In genomic region chr22:27148886-27149470, GRCh38 we compare ENCODE assay signal across 25 cellular contexts.
A peak's percentile ranks its signal among the peaks of the same experiment; 100 is the strongest.
DNase-seq lines count a peak whose midpoint lies in the region; ATAC-seq, FAIRE-seq and TF ChIP-seq lines count a peak whose summit lies in the region.
"Had no signal": no experiment of that assay in that cellular context is flagged by ENCODE, and none has a peak within 500 bp of the region (broad histone marks: within the 10 kb centered on the region; RNA-seq: fewer than 3 reads in every experiment).

No MANE protein-coding gene starts in this region.

- peak overlapping the region; percentile 14 to 70 for H2BK12ac ChIP-seq in mesenchymal stem cell (ENCODE audit: low read length in 2 of 2)

- BruUV-seq in HepG2 (replicated peaks; lab: Mats Ljungman, UMichigan) (no TSS peak), K562 (replicated peaks; lab: Mats Ljungman, UMichigan) (no TSS peak)

- in situ Hi-C loops in HepG2 (cut with HindIII; ENCODE audit: extremely low pct_ligation_motif_present, low pct_unique_long_range_greater_than_20kb) (no loop called here), K562 (cut with MboI) (no loop called here)

- WGBS in HepG2 (ENCODE audit: low lambda C conversion rate): 62% methylated on average over 8 of the region's 8 CpGs
- 82% methylated on average over 8 of the region's 8 CpGs for WGBS in right lobe of liver (ENCODE audit: insufficient coverage, low coverage, low lambda C conversion rate, missing lambda C conversion rate)
- WGBS in K562 (ENCODE audit: insufficient coverage, low coverage, missing lambda C conversion rate): 23% methylated on average over 8 of the region's 8 CpGs
- over 99% methylated on average over 8 of the region's 8 CpGs for WGBS in mesenchymal stem cell
- 96% methylated on average over 8 of the region's 8 CpGs for WGBS in right cardiac atrium

- peaks cover 0 to 7% of the 10 kb centered on the region in 2 experiments; a peak in 1 of 5 replicates for H3K27me3 ChIP-seq in HepG2 (ENCODE audit: control insufficient read depth in 1 of 2, insufficient read depth in 2 of 2, low read length in 2 of 2)
- H3K27me3 ChIP-seq in right lobe of liver: no peaks in the 10 kb centered on the region
- H3K27me3 ChIP-seq in K562 (ENCODE audit: control insufficient read depth in 2 of 2, insufficient read depth in 2 of 2, low read length in 2 of 2): no peaks in the 10 kb centered on the region; a peak in 1 of 5 replicates
- peaks cover 0 to 73% of the 10 kb centered on the region in 2 experiments for H3K27me3 ChIP-seq in mesenchymal stem cell (ENCODE audit: control insufficient read depth in 1 of 2, insufficient read depth in 1 of 2, low read length in 2 of 2)
- H3K27me3 ChIP-seq in right cardiac atrium (ENCODE audit: control insufficient read depth, insufficient read depth): no peaks in the 10 kb centered on the region
- H3K27me3 ChIP-seq: BE2C; BLaER1 treated with 17β-estradiol and CSF1 and Interleukin-3, amounts not matched to agents 10 nM and 100 nM had no signal

- no peak overlapping the region for H3K27ac ChIP-seq in HepG2 (ENCODE audit: extremely low read length, insufficient read depth, low read length)
- no peak overlapping the region for H3K27ac ChIP-seq in right lobe of liver
- no peak overlapping the region for H3K27ac ChIP-seq in K562 (ENCODE audit: extremely low read depth, low read depth, low read length)
- H3K27ac ChIP-seq in mesenchymal stem cell (ENCODE audit: low read length, poor library complexity, severe bottlenecking): no peak overlapping the region
- no peak overlapping the region for H3K27ac ChIP-seq in right cardiac atrium (ENCODE audit: low read length)
- H3K27ac ChIP-seq: 22Rv1 had no signal

- TF ChIP-seq RAD21 in HepG2 (CRISPR knock-in tag; IDR thresholded peaks at IDR 0.05): no peak
- no peak for TF ChIP-seq RAD21 in K562 (CRISPR knock-in tag; conservative IDR thresholded peaks at IDR 0.05 in 1 of 2, IDR thresholded peaks at IDR 0.05 in 1 of 2)

- no peak overlapping the region for H3K4ac ChIP-seq in mesenchymal stem cell (ENCODE audit: low read depth in 1 of 2, low read length in 2 of 2)

- TF ChIP-seq CTCF in HepG2 (CRISPR knock-in tag; IDR thresholded peaks at IDR 0.05) (no peak), right lobe of liver (IDR thresholded peaks at IDR 0.05) (no peak), K562 (IDR thresholded peaks at IDR 0.05 in 2 of 3, conservative IDR thresholded peaks at IDR 0.05 in 1 of 3; ENCODE audit: insufficient read depth in 2 of 3, low read depth in 1 of 3, low read length in 3 of 3) (no peak)

- H4K20me1 ChIP-seq in HepG2 (ENCODE audit: insufficient read depth, low read length): no peaks in the 10 kb centered on the region
- H4K20me1 ChIP-seq in K562 (replicated peaks; ENCODE audit: control insufficient read depth, insufficient read depth, low read length): no peaks in the 10 kb centered on the region
- H4K20me1 ChIP-seq: BLaER1 treated with 17β-estradiol and CSF1 and Interleukin-3, amounts not matched to agents 10 nM and 100 nM had no signal

- no peaks in the 10 kb centered on the region for H3K4me1 ChIP-seq in HepG2 (ENCODE audit: insufficient read depth, low read length)
- peaks cover 0 to 9% (median 0%) of the 10 kb centered on the region in 4 donors for H3K4me1 ChIP-seq in right lobe of liver
- H3K4me1 ChIP-seq in K562 (replicated peaks in 1 of 2; ENCODE audit: control insufficient read depth in 2 of 2, insufficient read depth in 2 of 2, low read length in 2 of 2): no peaks in the 10 kb centered on the region
- peaks cover 9% of the 10 kb centered on the region for H3K4me1 ChIP-seq in mesenchymal stem cell (ENCODE audit: control insufficient read depth, insufficient read depth, low read depth, low read length)
- no peaks in the 10 kb centered on the region for H3K4me1 ChIP-seq in right cardiac atrium (ENCODE audit: control insufficient read depth, insufficient read depth, low read length)

- H3K9me1 ChIP-seq in K562 (ENCODE audit: control insufficient read depth, insufficient read depth, low read length): no peaks in the 10 kb centered on the region

- H3K9me3 ChIP-seq in HepG2 (ENCODE audit: low read length) (no peaks in the 10 kb centered on the region), right lobe of liver (no peaks in the 10 kb centered on the region), K562 (replicated peaks; ENCODE audit: control insufficient read depth, insufficient read depth, low read depth, low read length) (no peaks in the 10 kb centered on the region), mesenchymal stem cell (ENCODE audit: control insufficient read depth, low read length) (peaks cover 2% of the 10 kb centered on the region), right cardiac atrium (ENCODE audit: control insufficient read depth, low read length) (no peaks in the 10 kb centered on the region)
- H3K9me3 ChIP-seq: BE2C had no signal

- no peak overlapping the region for H3K4me2 ChIP-seq in HepG2 (ENCODE audit: low read depth, low read length)
- H3K4me2 ChIP-seq in K562 (ENCODE audit: insufficient read depth, low read length): no peak overlapping the region
- H3K4me2 ChIP-seq in mesenchymal stem cell (ENCODE audit: low read length, poor library complexity, severe bottlenecking): no peak overlapping the region

- no peaks in the 10 kb centered on the region for H3K79me1 ChIP-seq in mesenchymal stem cell (replicated peaks; ENCODE audit: low read length, poor library complexity, severe bottlenecking)

- intact Hi-C loops in HepG2 (cut with micrococcal nuclease; ENCODE audit: unreplicated experiment): no loop called here
- intact Hi-C loops in right lobe of liver (cut with DNase I): no loop called here
- intact Hi-C loops in K562 (cut with micrococcal nuclease): no loop called here
- intact Hi-C loops in left ventricle myocardium superior (cut with micrococcal nuclease): no loop called here
- intact Hi-C loops in right cardiac atrium (cut with DNase I): no loop called here

- no peak overlapping the region for H3K18ac ChIP-seq in mesenchymal stem cell (ENCODE audit: low read depth in 1 of 2, low read length in 2 of 2)

- no peak overlapping the region for H2AK5ac ChIP-seq in mesenchymal stem cell (ENCODE audit: low read length, severe bottlenecking)

- H2BK5ac ChIP-seq in mesenchymal stem cell (ENCODE audit: low read depth, low read length, poor library complexity, severe bottlenecking): no peak overlapping the region

- CTCF ChIA-PET in HepG2 (lab: Yijun Ruan, JAX; ENCODE audit: low intra/inter-chr PET ratio, low total read pairs) (no interaction called here), K562 (lab: Yijun Ruan, JAX; ENCODE audit: low intra/inter-chr PET ratio) (no interaction called here)

- no peak overlapping the region for H4K8ac ChIP-seq in mesenchymal stem cell (ENCODE audit: low read length)

- H3K79me2 ChIP-seq in HepG2 (ENCODE audit: insufficient read depth, low read length) (no peaks in the 10 kb centered on the region), K562 (ENCODE audit: control insufficient read depth, insufficient read depth, low read length) (no peaks in the 10 kb centered on the region)

- H2BK120ac ChIP-seq in mesenchymal stem cell (ENCODE audit: low read depth, low read length): no peak overlapping the region

- H3K23ac ChIP-seq in mesenchymal stem cell (ENCODE audit: low read length in 2 of 2): no peak overlapping the region

- FAIRE-seq in HepG2 (lab: Jason Lieb, UNC) (no peak), K562 (lab: Jason Lieb, UNC) (no peak)
- FAIRE-seq: A204.1, D721Med, GM12878, GM18507 had no signal

- no peak overlapping the region for H3K14ac ChIP-seq in mesenchymal stem cell (ENCODE audit: low read length in 2 of 2)

- no peak for DNase-seq in HepG2 (ENCODE audit: low spot score)
- DNase-seq in right lobe of liver: no peak
- DNase-seq in K562 (ENCODE audit: extremely low read depth in 1 of 4, low spot score in 3 of 4): no peak
- DNase-seq in mesenchymal stem cell: no peak
- DNase-seq in left ventricle myocardium superior: no peak
- no peak for DNase-seq in right cardiac atrium
- DNase-seq: ACHN; AML-193; BE2C; CD4-positive, alpha-beta T cell; CD8-positive, alpha-beta memory T cell; DMS 273 treated with DMSO at 0.1 percent for 48 hours; DMS79; EL; GDM1; GOT3; H7; HCEC 1CT had no signal

- H4K91ac ChIP-seq in mesenchymal stem cell (ENCODE audit: low read length): no peak overlapping the region

- ATAC-seq in HepG2: no peak
- no peak for ATAC-seq in right lobe of liver
- no peak for ATAC-seq in K562
- no peak for ATAC-seq in left ventricle myocardium superior
- ATAC-seq in GM21619 (IDR thresholded peaks at IDR 0.05; ENCODE audit: unreplicated experiment): no peak
- no peak for ATAC-seq in right cardiac atrium
- ATAC-seq: GM12878 had no signal

- H3K4me3 ChIP-seq in HepG2 (replicated peaks in 1 of 3; ENCODE audit: insufficient read depth in 1 of 3, low read depth in 2 of 3, low read length in 3 of 3) (no peak overlapping the region), right lobe of liver (no peak overlapping the region), K562 (no peak overlapping the region), mesenchymal stem cell (ENCODE audit: insufficient read depth in 1 of 2, low read depth in 1 of 2, low read length in 2 of 2) (no peak overlapping the region), right cardiac atrium (ENCODE audit: low read length) (no peak overlapping the region)
- H3K4me3 ChIP-seq: BLaER1 treated with 17β-estradiol and CSF1 and Interleukin-3, amounts not matched to agents 10 nM and 100 nM; GM12878 had no signal

- no peak for TF ChIP-seq EP300 in HepG2 (IDR thresholded peaks at IDR 0.05; ENCODE audit: low read depth in 2 of 2, low read length in 2 of 2)
- no peak for TF ChIP-seq EP300 in HepG2 (CRISPR knock-in tag; IDR thresholded peaks at IDR 0.05; ENCODE audit: borderline replicate concordance)
- no peak for TF ChIP-seq EP300 in K562 (IDR thresholded peaks at IDR 0.05; ENCODE audit: low read length)

- no peak overlapping the region for H3K9ac ChIP-seq in HepG2 (ENCODE audit: insufficient read depth, low read depth, low read length)
- H3K9ac ChIP-seq in K562 (ENCODE audit: insufficient read depth in 1 of 2, low read depth in 2 of 2, low read length in 2 of 2): no peak overlapping the region
- no peak overlapping the region for H3K9ac ChIP-seq in mesenchymal stem cell (ENCODE audit: low read length)
- H3K9ac ChIP-seq: BLaER1 treated with 17β-estradiol and CSF1 and Interleukin-3, amounts not matched to agents 10 nM and 100 nM had no signal

- TF ChIP-seq POLR2A in HepG2 (IDR thresholded peaks at IDR 0.05; ENCODE audit: insufficient read depth in 1 of 2, low read depth in 2 of 2, low read length in 2 of 2): no peak
- TF ChIP-seq POLR2A in right lobe of liver (IDR thresholded peaks at IDR 0.05): no peak
- TF ChIP-seq POLR2A in K562 (conservative IDR thresholded peaks at IDR 0.05): no peak

- no peak overlapping the region for H2BK15ac ChIP-seq in mesenchymal stem cell (ENCODE audit: low read depth, poor library complexity, severe bottlenecking)

- POLR2A ChIA-PET in HepG2 (lab: Yijun Ruan, JAX) (no interaction called here), K562 (lab: Yijun Ruan, JAX) (interaction anchor here (0.6 to 0.7 kb wide), 2 partner anchors 21 to 199 kb away, joined by 3 read pairs; no protein-coding TSS in a partner anchor)

- no peak overlapping the region for H2AFZ ChIP-seq in HepG2 (ENCODE audit: low read length)
- no peak overlapping the region for H2AFZ ChIP-seq in K562 (ENCODE audit: low read depth, low read length)
- no peak overlapping the region for H2AFZ ChIP-seq in mesenchymal stem cell (ENCODE audit: low read depth, low read length)

- H3K36me3 ChIP-seq in HepG2 (replicated peaks in 1 of 2; ENCODE audit: control insufficient read depth in 1 of 2, insufficient read depth in 2 of 2, low read length in 2 of 2) (no peaks in the 10 kb centered on the region), right lobe of liver (no peaks in the 10 kb centered on the region), K562 (ENCODE audit: control insufficient read depth, insufficient read depth, low read length) (no peaks in the 10 kb centered on the region), mesenchymal stem cell (ENCODE audit: control insufficient read depth in 1 of 2, insufficient read depth in 2 of 2, low read depth in 1 of 2, low read length in 2 of 2) (no peaks in the 10 kb centered on the region)
- H3K36me3 ChIP-seq: BE2C; BLaER1 treated with 17β-estradiol and CSF1 and Interleukin-3, amounts not matched to agents 10 nM and 100 nM had no signal

Comparison
In these comparisons a context has a peak if more than half of its experiments do, and no peak if none do; other contexts are left out.
1. Of the 241 proteins assayed by ChIP-seq in both HepG2 and K562: peak only in HepG2: none; only in K562: MAFF, MAFG, NFE2L1 and ZNF24; in both: none; in neither: 236; mixed calls (peak in some experiments, not most) for 1.